Comparison of ENCODE assay signal across 13 cellular contexts in genomic region chr9:4292781-4293180, GRCh38. TPM values are rescaled to one million over a fixed set of nuclear protein-coding genes. Genes with fewer than 3 reads are reported as not detected.
DNase-seq lines count a peak whose midpoint lies in the region; ATAC-seq, FAIRE-seq and TF ChIP-seq lines count a peak whose summit lies in the region.
"Had no signal": no experiment of that assay in that cellular context is flagged by ENCODE, and none has a peak within 500 bp of the region (broad histone marks: within the 10 kb centered on the region; RNA-seq: fewer than 3 reads in every experiment).

No MANE protein-coding gene starts in this region.

- H3K27me3 Mint-ChIP-seq in activated T-helper 17 cell treated with anti-CD3 and anti-CD28 coated beads, Interleukin-2, amount 50 U/mL, for 72 hours = peaks cover 20% of the 10 kb centered on the region

- intact Hi-C loops in gastrocnemius medialis (cut with DNase I; ENCODE audit: low total_unique reads) = no loop called here

- no peak for TF ChIP-seq CTCF in foreskin keratinocyte (conservative IDR thresholded peaks at IDR 0.05)
- TF ChIP-seq CTCF in gastrocnemius medialis (IDR thresholded peaks at IDR 0.05 in 4 of 5, conservative IDR thresholded peaks at IDR 0.05 in 1 of 5) = no peak
- TF ChIP-seq CTCF in tibial nerve (IDR thresholded peaks at IDR 0.05) = no peak

- peak overlapping the region; percentile 63 for H3K9ac ChIP-seq in adipocyte (ENCODE audit: low read length)

- ATAC-seq in foreskin keratinocyte = peak; percentile 27
- ATAC-seq in gastrocnemius medialis = no peak
- ATAC-seq in activated T-helper 17 cell treated with anti-CD3 and anti-CD28 coated beads, Interleukin-2, amount 50 U/mL, for 72 hours (replicated peaks) = no peak
- ATAC-seq: mucosa of descending colon had no signal

- no peak overlapping the region for H3K27ac Mint-ChIP-seq in activated T-helper 17 cell treated with anti-CD3 and anti-CD28 coated beads, Interleukin-2, amount 50 U/mL, for 72 hours
- H3K27ac Mint-ChIP-seq: activated CD4-positive, alpha-beta T cell treated with anti-CD3 and anti-CD28 coated beads, Interleukin-2, amount 10 ng/mL, durations not matched to agents 7 days and 5 days had no signal

- no peaks in the 10 kb centered on the region for H3K9me3 Mint-ChIP-seq in activated T-helper 17 cell treated with anti-CD3 and anti-CD28 coated beads, Interleukin-2, amount 50 U/mL, for 72 hours
- H3K9me3 Mint-ChIP-seq: activated CD4-positive, alpha-beta T cell treated with anti-CD3 and anti-CD28 coated beads, Interleukin-2, amount 10 ng/mL, durations not matched to agents 7 days and 5 days had no signal

- H3K4me3 ChIP-seq in adipocyte (ENCODE audit: low read length) (peak overlapping the region; percentile 53), gastrocnemius medialis (no peak overlapping the region), tibial nerve (no peak overlapping the region)
- H3K4me3 ChIP-seq: mucosa of descending colon had no signal

- TF ChIP-seq EP300 in tibial nerve (IDR thresholded peaks at IDR 0.05) = no peak

- H3K27ac ChIP-seq in foreskin keratinocyte (peak overlapping the region; percentile 66), gastrocnemius medialis (peak overlapping the region; percentile 58 to 74 (median 61)), tibial nerve (peak overlapping the region in 2 of 4 donors; percentile 58 to 78)

- H3K4me1 Mint-ChIP-seq in activated T-helper 17 cell treated with anti-CD3 and anti-CD28 coated beads, Interleukin-2, amount 50 U/mL, for 72 hours = peaks cover 9% of the 10 kb centered on the region

- FAIRE-seq in urothelium cell line (lab: Jason Lieb, UNC) = no peak

- H3K4me1 ChIP-seq in adipocyte (ENCODE audit: control insufficient read depth, insufficient read depth, low read length) (peaks cover 68% of the 10 kb centered on the region), foreskin keratinocyte (peaks cover 26% of the 10 kb centered on the region), gastrocnemius medialis (peaks cover 16 to 19% of the 10 kb centered on the region in 2 donors), tibial nerve (peaks cover 0 to 27% (median 2%) of the 10 kb centered on the region in 4 donors)

- H3K36me3 Mint-ChIP-seq in activated T-helper 17 cell treated with anti-CD3 and anti-CD28 coated beads, Interleukin-2, amount 50 U/mL, for 72 hours (ENCODE audit: low read depth) = no peaks in the 10 kb centered on the region

- no peak for TF ChIP-seq POLR2A in gastrocnemius medialis (IDR thresholded peaks at IDR 0.05)
- TF ChIP-seq POLR2A in tibial nerve (IDR thresholded peaks at IDR 0.05) = no peak

- H3K27me3 ChIP-seq in adipocyte (replicated peaks; ENCODE audit: control insufficient read depth, insufficient read depth, low read length) = no peaks in the 10 kb centered on the region
- H3K27me3 ChIP-seq in foreskin keratinocyte = no peaks in the 10 kb centered on the region
- H3K27me3 ChIP-seq in gastrocnemius medialis = no peaks in the 10 kb centered on the region
- no peaks in the 10 kb centered on the region for H3K27me3 ChIP-seq in tibial nerve

- DNase-seq in EL = peak; percentile 62
- DNase-seq in adipocyte (ENCODE audit: low read depth) = peak; percentile 39
- DNase-seq in foreskin keratinocyte = no peak
- no peak for DNase-seq in gastrocnemius medialis
- no peak for DNase-seq in NCI-H1092 treated with DMSO at 0.1 percent for 48 hours (lab: John Stamatoyannopoulos, UW)
- DNase-seq in tibial nerve (ENCODE audit: low spot score in 2 of 2) = no peak
- no peak for DNase-seq in urothelium cell line (ENCODE audit: low spot score)
- DNase-seq: activated CD4-positive, alpha-beta T cell treated with anti-CD3 and anti-CD28 coated beads, Interleukin-2, amount 10 ng/mL, durations not matched to agents 7 days and 5 days; activated gamma-delta T cell treated with Interleukin-2 at 50 U/mL for 16 hours; C1 segment of cervical spinal cord; mucosa of descending colon; NCI-H2081 had no signal

- in situ Hi-C loops in gastrocnemius medialis (cut with MboI; ENCODE audit: low sequenced_read_pairs in 4 of 4) = no loop called here

- H3K9me3 ChIP-seq in adipocyte (ENCODE audit: control insufficient read depth, low read length) (no peaks in the 10 kb centered on the region), gastrocnemius medialis (no peaks in the 10 kb centered on the region), tibial nerve (no peaks in the 10 kb centered on the region)
- H3K9me3 ChIP-seq: mucosa of descending colon had no signal

- H3K4me3 Mint-ChIP-seq in activated T-helper 17 cell treated with anti-CD3 and anti-CD28 coated beads, Interleukin-2, amount 50 U/mL, for 72 hours = no peak overlapping the region
- H3K4me3 Mint-ChIP-seq: activated CD4-positive, alpha-beta T cell treated with anti-CD3 and anti-CD28 coated beads, Interleukin-2, amount 10 ng/mL, durations not matched to agents 7 days and 5 days had no signal

- H3K36me3 ChIP-seq in adipocyte (ENCODE audit: control insufficient read depth, insufficient read depth, low read length, severe bottlenecking) = no peaks in the 10 kb centered on the region
- no peaks in the 10 kb centered on the region for H3K36me3 ChIP-seq in gastrocnemius medialis
- H3K36me3 ChIP-seq in tibial nerve = no peaks in the 10 kb centered on the region

RNA-seq across cellular contexts. Expression of gene GLIS3, which starts 7.1 kb away (rescaled TPM):
- total RNA-seq in foreskin keratinocyte (1.2 and 1.5 TPM in 2 replicates), gastrocnemius medialis (1 to 10 TPM; 3.9 to 6.7 (median 4.2) TPM), tibial nerve (10 to 100 TPM; 19.8 to 50.1 (median 31.5) TPM)
- polyA plus RNA-seq in foreskin keratinocyte = 0.10 and 0.14 TPM in 2 replicates
- total RNA-seq in activated T-helper 17 cell treated with anti-CD3 and anti-CD28 coated beads, Interleukin-2, amount 50 U/mL, for 72 hours = under 1 TPM; 0.80 to 0.85 TPM

Comparison
In these comparisons a context has a peak if more than half of its experiments do, and no peak if none do; other contexts are left out.
1. DNase-seq: peak in EL (single experiment) and adipocyte (single experiment); none in foreskin keratinocyte (0 of 2), gastrocnemius medialis (0 of 2), NCI-H1092 treated with DMSO at 0.1 percent for 48 hours (single experiment), tibial nerve (0 of 2) and urothelium cell line (single experiment).